28 cellular contexts compared by ENCODE assay signal in the genomic region with DNA sequence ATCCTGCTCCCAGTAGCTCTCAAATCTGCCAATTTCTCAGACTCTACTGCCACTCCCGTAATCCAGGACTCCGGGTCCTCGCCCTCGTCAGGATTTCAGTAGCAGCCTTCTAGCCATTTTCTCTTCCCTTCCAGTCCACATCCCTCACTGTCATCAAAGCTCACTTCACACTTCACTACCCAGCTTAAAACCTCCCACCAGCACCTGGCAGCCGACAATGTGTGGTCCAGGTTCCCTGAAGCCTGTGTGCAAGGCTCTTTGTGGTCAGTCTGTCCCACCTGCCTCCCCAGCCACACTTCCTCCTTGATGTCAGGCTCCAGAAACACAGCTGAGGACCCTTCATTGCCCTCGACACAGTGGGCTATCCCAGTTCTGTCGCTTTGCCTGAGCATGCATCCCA.
DNase-seq lines count a peak whose midpoint lies in the region; ATAC-seq, FAIRE-seq and TF ChIP-seq lines count a peak whose summit lies in the region.
"Had no signal": no experiment of that assay in that cellular context is flagged by ENCODE, and none has a peak within 500 bp of the region (broad histone marks: within the 10 kb centered on the region; RNA-seq: fewer than 3 reads in every experiment).

No MANE protein-coding gene starts in this region.

- H3K36me3 ChIP-seq in left ventricle myocardium inferior, result no peaks in the 10 kb centered on the region
- H3K36me3 ChIP-seq: MG63 had no signal

- no peak for TF ChIP-seq POLR2A in erythroblast (IDR thresholded peaks at IDR 0.05; ENCODE audit: low read length)

- intact Hi-C loops in left ventricle myocardium inferior (cut with micrococcal nuclease) (no loop called here), Right ventricle myocardium superior (cut with DNase I) (no loop called here)

- no peak for TF ChIP-seq CTCF in left ventricle myocardium inferior (IDR thresholded peaks at IDR 0.05; ENCODE audit: borderline replicate concordance)

- ATAC-seq in Right ventricle myocardium superior (ENCODE audit: poor library complexity), result no peak

- peaks cover 41% of the 10 kb centered on the region for H3K4me1 ChIP-seq in left ventricle myocardium inferior

- H3K27me3 ChIP-seq in left ventricle myocardium inferior (ENCODE audit: low read depth), result no peaks in the 10 kb centered on the region

- peak; percentile 83 for FAIRE-seq in urothelium cell line (lab: Jason Lieb, UNC)
- FAIRE-seq: GM12891, GM19239, HTR-8/SVneo had no signal

- H3K27ac ChIP-seq in left ventricle myocardium inferior (replicated peaks), result peak overlapping the region; percentile 42
- H3K27ac ChIP-seq: HL-60 had no signal

- no peak overlapping the region for H3K4me3 ChIP-seq in left ventricle myocardium inferior
- H3K4me3 ChIP-seq: MG63 had no signal

- DNase-seq in left ventricle myocardium inferior, result no peak
- no peak for DNase-seq in Right ventricle myocardium superior
- DNase-seq in NCI-H146 treated with DMSO at 0.1 percent for 48 hours (lab: John Stamatoyannopoulos, UW; ENCODE audit: unreplicated experiment), result peak; percentile 73
- peak; percentile 71 for DNase-seq in left kidney (ENCODE audit: low read depth, low spot score)
- DNase-seq in urothelium cell line (ENCODE audit: low spot score), result no peak
- no peak for DNase-seq in SIG-M5 treated with dmso at 0.1 percent for 504 hours (lab: John Stamatoyannopoulos, UW; ENCODE audit: unreplicated experiment)
- DNase-seq in HCEC 1CT, result no peak
- DNase-seq in erythroblast (lab: John Stamatoyannopoulos, UW), result no peak
- DNase-seq: ACHN; AML-193; CD4-positive, CD25-positive, alpha-beta regulatory T cell; DMS153; EL; H9; IMR-90; Karpas-422; MG63; NCI-H1092 treated with DMSO at 0.1 percent for 48 hours; NCI-H187; NCI-H345; NCI-H526 treated with DMSO at 0.1 percent for 48 hours; RPMI8226; SIG-M5; T-helper 1 cell had no signal

- H3K9me3 ChIP-seq in left ventricle myocardium inferior (replicated peaks), result no peaks in the 10 kb centered on the region
- H3K9me3 ChIP-seq: MG63 had no signal

Comparison
In these comparisons a context has a peak if more than half of its experiments do, and no peak if none do; other contexts are left out.
1. DNase-seq: peak in NCI-H146 treated with DMSO at 0.1 percent for 48 hours (single experiment) and left kidney (single experiment); none in left ventricle myocardium inferior (single experiment), Right ventricle myocardium superior (single experiment), urothelium cell line (single experiment), SIG-M5 treated with dmso at 0.1 percent for 504 hours (single experiment), HCEC 1CT (single experiment) and erythroblast (0 of 2).